1 cellular context compared by ENCODE assay signal in the genomic region with DNA sequence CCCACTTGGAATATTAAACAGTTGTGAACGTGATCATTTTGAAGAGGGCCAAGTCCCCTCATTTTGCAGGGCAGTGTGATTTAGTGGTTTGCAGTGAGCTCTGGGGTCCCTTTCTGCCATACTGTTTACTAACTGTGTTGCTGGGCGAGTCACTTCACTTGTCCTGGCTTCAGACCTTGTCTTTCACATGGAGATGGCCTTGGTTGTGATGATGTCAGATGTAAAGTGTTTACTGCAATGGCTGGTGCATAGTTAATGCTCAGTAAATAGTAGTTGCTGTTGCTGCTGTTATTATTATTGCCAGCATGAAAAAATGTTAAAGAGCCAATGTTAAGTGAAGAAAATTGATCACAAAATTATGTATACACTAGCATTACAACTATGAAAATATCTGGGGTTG.
TF ChIP-seq lines count a peak whose summit lies in the region.
"Not testable (repeated sequence)": the region's sequence is repeated elsewhere in the genome, so short reads cannot be mapped to it uniquely, and the experiment has no call there.

No MANE protein-coding gene starts in this region.

TF ChIP-seq in HepG2, 621 proteins besides CTCF, POLR2A, EP300 and RAD21 (continued from another document):
- TF ChIP-seq, protein P1, sequence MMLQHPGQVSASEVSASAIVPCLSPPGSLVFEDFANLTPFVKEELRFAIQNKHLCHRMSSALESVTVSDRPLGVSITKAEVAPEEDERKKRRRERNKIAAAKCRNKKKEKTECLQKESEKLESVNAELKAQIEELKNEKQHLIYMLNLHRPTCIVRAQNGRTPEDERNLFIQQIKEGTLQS (CRISPR knock-in tag; IDR thresholded peaks at IDR 0.05): peak; percentile 77
- TF ChIP-seq, protein P2, sequence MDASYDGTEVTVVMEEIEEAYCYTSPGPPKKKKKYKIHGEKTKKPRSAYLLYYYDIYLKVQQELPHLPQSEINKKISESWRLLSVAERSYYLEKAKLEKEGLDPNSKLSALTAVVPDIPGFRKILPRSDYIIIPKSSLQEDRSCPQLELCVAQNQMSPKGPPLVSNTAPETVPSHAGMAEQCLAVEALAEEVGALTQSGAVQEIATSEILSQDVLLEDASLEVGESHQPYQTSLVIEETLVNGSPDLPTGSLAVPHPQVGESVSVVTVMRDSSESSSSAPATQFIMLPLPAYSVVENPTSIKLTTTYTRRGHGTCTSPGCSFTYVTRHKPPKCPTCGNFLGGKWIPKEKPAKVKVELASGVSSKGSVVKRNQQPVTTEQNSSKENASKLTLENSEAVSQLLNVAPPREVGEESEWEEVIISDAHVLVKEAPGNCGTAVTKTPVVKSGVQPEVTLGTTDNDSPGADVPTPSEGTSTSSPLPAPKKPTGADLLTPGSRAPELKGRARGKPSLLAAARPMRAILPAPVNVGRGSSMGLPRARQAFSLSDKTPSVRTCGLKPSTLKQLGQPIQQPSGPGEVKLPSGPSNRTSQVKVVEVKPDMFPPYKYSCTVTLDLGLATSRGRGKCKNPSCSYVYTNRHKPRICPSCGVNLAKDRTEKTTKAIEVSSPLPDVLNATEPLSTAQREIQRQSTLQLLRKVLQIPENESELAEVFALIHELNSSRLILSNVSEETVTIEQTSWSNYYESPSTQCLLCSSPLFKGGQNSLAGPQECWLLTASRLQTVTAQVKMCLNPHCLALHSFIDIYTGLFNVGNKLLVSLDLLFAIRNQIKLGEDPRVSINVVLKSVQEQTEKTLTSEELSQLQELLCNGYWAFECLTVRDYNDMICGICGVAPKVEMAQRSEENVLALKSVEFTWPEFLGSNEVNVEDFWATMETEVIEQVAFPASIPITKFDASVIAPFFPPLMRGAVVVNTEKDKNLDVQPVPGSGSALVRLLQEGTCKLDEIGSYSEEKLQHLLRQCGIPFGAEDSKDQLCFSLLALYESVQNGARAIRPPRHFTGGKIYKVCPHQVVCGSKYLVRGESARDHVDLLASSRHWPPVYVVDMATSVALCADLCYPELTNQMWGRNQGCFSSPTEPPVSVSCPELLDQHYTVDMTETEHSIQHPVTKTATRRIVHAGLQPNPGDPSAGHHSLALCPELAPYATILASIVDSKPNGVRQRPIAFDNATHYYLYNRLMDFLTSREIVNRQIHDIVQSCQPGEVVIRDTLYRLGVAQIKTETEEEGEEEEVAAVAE (CRISPR knock-in tag; IDR thresholded peaks at IDR 0.05; ENCODE audit: borderline replicate concordance): peak; percentile 46; the same call in 1 of the 2 replicates
- TF ChIP-seq, protein P3, sequence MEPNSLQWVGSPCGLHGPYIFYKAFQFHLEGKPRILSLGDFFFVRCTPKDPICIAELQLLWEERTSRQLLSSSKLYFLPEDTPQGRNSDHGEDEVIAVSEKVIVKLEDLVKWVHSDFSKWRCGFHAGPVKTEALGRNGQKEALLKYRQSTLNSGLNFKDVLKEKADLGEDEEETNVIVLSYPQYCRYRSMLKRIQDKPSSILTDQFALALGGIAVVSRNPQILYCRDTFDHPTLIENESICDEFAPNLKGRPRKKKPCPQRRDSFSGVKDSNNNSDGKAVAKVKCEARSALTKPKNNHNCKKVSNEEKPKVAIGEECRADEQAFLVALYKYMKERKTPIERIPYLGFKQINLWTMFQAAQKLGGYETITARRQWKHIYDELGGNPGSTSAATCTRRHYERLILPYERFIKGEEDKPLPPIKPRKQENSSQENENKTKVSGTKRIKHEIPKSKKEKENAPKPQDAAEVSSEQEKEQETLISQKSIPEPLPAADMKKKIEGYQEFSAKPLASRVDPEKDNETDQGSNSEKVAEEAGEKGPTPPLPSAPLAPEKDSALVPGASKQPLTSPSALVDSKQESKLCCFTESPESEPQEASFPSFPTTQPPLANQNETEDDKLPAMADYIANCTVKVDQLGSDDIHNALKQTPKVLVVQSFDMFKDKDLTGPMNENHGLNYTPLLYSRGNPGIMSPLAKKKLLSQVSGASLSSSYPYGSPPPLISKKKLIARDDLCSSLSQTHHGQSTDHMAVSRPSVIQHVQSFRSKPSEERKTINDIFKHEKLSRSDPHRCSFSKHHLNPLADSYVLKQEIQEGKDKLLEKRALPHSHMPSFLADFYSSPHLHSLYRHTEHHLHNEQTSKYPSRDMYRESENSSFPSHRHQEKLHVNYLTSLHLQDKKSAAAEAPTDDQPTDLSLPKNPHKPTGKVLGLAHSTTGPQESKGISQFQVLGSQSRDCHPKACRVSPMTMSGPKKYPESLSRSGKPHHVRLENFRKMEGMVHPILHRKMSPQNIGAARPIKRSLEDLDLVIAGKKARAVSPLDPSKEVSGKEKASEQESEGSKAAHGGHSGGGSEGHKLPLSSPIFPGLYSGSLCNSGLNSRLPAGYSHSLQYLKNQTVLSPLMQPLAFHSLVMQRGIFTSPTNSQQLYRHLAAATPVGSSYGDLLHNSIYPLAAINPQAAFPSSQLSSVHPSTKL (CRISPR knock-in tag; IDR thresholded peaks at IDR 0.05): peak; percentile 39
- TF ChIP-seq FOXA3 (CRISPR knock-in tag; IDR thresholded peaks at IDR 0.05) (peak; percentile 64; the same call in 1 of the 2 replicates), ZNF12 (CRISPR knock-in tag; IDR thresholded peaks at IDR 0.05) (peak; percentile 23; the same call in 1 of the 2 replicates), FOXA1 (CRISPR knock-in tag; IDR thresholded peaks at IDR 0.05) (peak; percentile 51), CREB1 (IDR thresholded peaks at IDR 0.05) (peak; percentile 41), ZBTB21 (CRISPR knock-in tag; IDR thresholded peaks at IDR 0.05) (0 out of 2 replicates have a peak, but pooled peaks have one; percentile 32), ATF7 (IDR thresholded peaks at IDR 0.05) (peak; percentile 44; the same call in 1 of the 2 replicates)
- TF ChIP-seq FOXA1 (IDR thresholded peaks at IDR 0.05); CREB1 (CRISPR knock-in tag; IDR thresholded peaks at IDR 0.05); ATF7 (CRISPR knock-in tag; IDR thresholded peaks at IDR 0.05): not testable (repeated sequence)
- TF ChIP-seq, protein P4, sequence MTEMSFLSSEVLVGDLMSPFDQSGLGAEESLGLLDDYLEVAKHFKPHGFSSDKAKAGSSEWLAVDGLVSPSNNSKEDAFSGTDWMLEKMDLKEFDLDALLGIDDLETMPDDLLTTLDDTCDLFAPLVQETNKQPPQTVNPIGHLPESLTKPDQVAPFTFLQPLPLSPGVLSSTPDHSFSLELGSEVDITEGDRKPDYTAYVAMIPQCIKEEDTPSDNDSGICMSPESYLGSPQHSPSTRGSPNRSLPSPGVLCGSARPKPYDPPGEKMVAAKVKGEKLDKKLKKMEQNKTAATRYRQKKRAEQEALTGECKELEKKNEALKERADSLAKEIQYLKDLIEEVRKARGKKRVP (CRISPR knock-in tag; IDR thresholded peaks at IDR 0.05): 0 out of 4 replicates have a peak, but pooled peaks of 1 of the 2 experiments have one; percentile 36
